28 cellular contexts compared by ENCODE assay signal in genomic region chr5:132665681-132666080, GRCh38. TPM values are rescaled to one million over a fixed set of nuclear protein-coding genes. Genes with fewer than 3 reads are reported as not detected.
"Had no signal": no experiment of that assay in that cellular context is flagged by ENCODE, and none has a peak within 500 bp of the region (broad histone marks: within the 10 kb centered on the region; RNA-seq: fewer than 3 reads in every experiment).

No MANE protein-coding gene starts in this region.

- H3K36me3 Mint-ChIP-seq: naive B cell had no signal

- H3K9me3 Mint-ChIP-seq: endodermal cell; nephron; stimulated activated naive CD8-positive, alpha-beta T cell treated with anti-CD3 and anti-CD28 coated beads, Interleukin-15, Interleukin-2, amounts not matched to agents 100 ng/mL and 50 ng/mL, for 24 hours had no signal

- H3K4me3 ChIP-seq: colonic mucosa, heart left ventricle, sigmoid colon, skin epidermis, testis, tibial nerve, upper lobe of right lung, vagina had no signal

- H3K36me3 ChIP-seq: colonic mucosa, heart left ventricle, neutrophil, sigmoid colon, tibial nerve, upper lobe of right lung, vagina had no signal

- H3K9me3 ChIP-seq: colonic mucosa, heart left ventricle, neutrophil, sigmoid colon, testis, tibial nerve, upper lobe of right lung, vagina had no signal

- DNase-seq: colonic mucosa; effector CD4-positive, alpha-beta T cell; endodermal cell; foreskin melanocyte; heart left ventricle; hippocampal formation; left colon; mesendoderm; naive B cell; sigmoid colon; stimulated activated CD4-positive, alpha-beta T cell treated with anti-CD3 and anti-CD28 coated beads, Interleukin-12 subunit alpha, Interleukin-12 subunit beta, amount 100 ng/mL, for 4 hours; upper lobe of right lung had no signal

- H3K27ac ChIP-seq: colonic mucosa, heart left ventricle, neutrophil, sigmoid colon, skin epidermis, testis, tibial nerve, upper lobe of right lung, vagina had no signal

- ATAC-seq: heart left ventricle, left colon, upper lobe of right lung had no signal

- FAIRE-seq: endothelial cell of umbilical vein had no signal

- H3K4me1 ChIP-seq: colonic mucosa, heart left ventricle, sigmoid colon, vagina had no signal

- H3K27me3 ChIP-seq: colonic mucosa, neutrophil, sigmoid colon, testis, upper lobe of right lung, vagina had no signal

- H3K27me3 Mint-ChIP-seq: stimulated activated naive CD8-positive, alpha-beta T cell treated with anti-CD3 and anti-CD28 coated beads, Interleukin-15, Interleukin-2, amounts not matched to agents 100 ng/mL and 50 ng/mL, for 24 hours had no signal

- H3K4me3 Mint-ChIP-seq: endodermal cell; naive B cell; nephron; stimulated activated naive CD8-positive, alpha-beta T cell treated with anti-CD3 and anti-CD28 coated beads, Interleukin-15, Interleukin-2, amounts not matched to agents 100 ng/mL and 50 ng/mL, for 24 hours had no signal

- H3K27ac Mint-ChIP-seq: endodermal cell; nephron; stimulated activated naive CD8-positive, alpha-beta T cell treated with anti-CD3 and anti-CD28 coated beads, Interleukin-15, Interleukin-2, amounts not matched to agents 100 ng/mL and 50 ng/mL, for 24 hours had no signal

RNA-seq across cellular contexts. Expression of gene IL13, which starts 7.7 kb away (rescaled TPM):
- total RNA-seq: colonic mucosa, dermis microvascular lymphatic vessel endothelial cell, endodermal cell, endothelial cell of umbilical vein, kidney epithelial cell, left colon, liver, lung microvascular endothelial cell, osteocyte, pulmonary artery endothelial cell, sigmoid colon, upper lobe of right lung, vagina had no signal
- polyA plus RNA-seq: esophagus, heart left ventricle, liver had no signal

RNA-seq across cellular contexts. Expression of gene IL4, which starts 8.1 kb away (rescaled TPM):
- total RNA-seq: colonic mucosa, dermis microvascular lymphatic vessel endothelial cell, endodermal cell, endothelial cell of umbilical vein, heart left ventricle, kidney epithelial cell, left colon, liver, lung microvascular endothelial cell, osteocyte, pulmonary artery endothelial cell, sigmoid colon, subcutaneous adipose tissue, testis, tibial nerve, upper lobe of right lung, vagina had no signal
- polyA plus RNA-seq: endothelial cell of umbilical vein, esophagus, heart left ventricle, liver, sigmoid colon had no signal
